ENCODE assay signal across 8 cellular contexts in the genomic region with DNA sequence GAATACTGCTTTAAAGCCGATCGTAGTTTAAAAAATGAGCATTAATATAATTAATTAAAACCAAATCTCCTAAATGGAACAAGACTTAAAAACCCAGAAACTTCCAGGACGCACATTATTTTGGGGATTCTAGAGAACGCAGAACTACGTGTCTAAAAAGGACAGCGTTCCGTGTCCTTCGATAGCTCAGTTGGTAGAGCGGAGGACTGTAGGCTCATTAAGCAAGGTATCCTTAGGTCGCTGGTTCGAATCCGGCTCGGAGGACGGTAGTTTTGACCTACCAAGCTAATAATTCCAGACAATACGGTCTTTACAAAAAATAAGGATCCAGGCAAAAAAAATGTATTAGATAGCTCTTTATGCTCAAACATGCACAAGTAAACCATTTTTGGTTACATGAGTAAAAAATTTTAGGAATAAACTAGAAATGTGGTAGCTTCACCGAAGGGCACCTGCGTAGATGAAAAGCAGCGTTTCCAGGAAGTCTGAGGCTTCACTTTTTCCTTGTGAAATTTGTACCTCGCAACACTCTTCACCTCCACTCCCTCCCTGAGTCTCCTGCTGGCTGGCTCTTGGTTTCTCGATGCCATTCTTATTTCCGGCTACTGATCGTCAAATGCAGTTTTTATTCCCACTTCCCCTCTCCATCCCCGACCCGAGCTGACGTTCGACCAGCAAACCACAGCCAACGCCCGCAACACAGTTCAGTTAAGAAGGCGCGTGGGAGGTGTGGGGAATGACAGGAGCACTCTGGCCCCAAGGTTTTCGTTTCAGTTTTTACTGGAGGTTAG. TPM values are rescaled to one million over a fixed set of nuclear protein-coding genes. Genes with fewer than 3 reads are reported as not detected.
DNase-seq lines count a peak whose midpoint lies in the region; ATAC-seq, FAIRE-seq and TF ChIP-seq lines count a peak whose summit lies in the region.

No MANE protein-coding gene starts in this region.

- H3K9me3 ChIP-seq in OCI-LY7 (ENCODE audit: low read length) (peaks cover 8% of the 10 kb centered on the region), psoas muscle (no peaks in the 10 kb centered on the region), SJCRH30 (replicated peaks) (no peaks in the 10 kb centered on the region)

- POLR2A ChIA-PET in OCI-LY7 (lab: Charles Lee), result interaction anchor here (0.8 to 1.4 kb wide), 7 partner anchors 8 to 305 kb away, joined by 3 to 9 read pairs (median 4); a partner anchor contains a TSS

- peaks cover 42% of the 10 kb centered on the region for H3K4me1 Mint-ChIP-seq in activated T-helper 1 cell treated with anti-CD3 and anti-CD28 coated beads, Interleukin-12 subunit alpha, Interleukin-12 subunit beta, Interleukin-2, Interleukin-4 antibody, amounts not matched to agents 30 ng/mL and 10 ng/mL and 1 ng/mL, durations not matched to agents 14 hours and 24 hours and 36 hours (ENCODE audit: low read depth)
- H3K4me1 Mint-ChIP-seq in glutamatergic neuron (ENCODE audit: low read depth, unreplicated experiment), result peaks cover 3% of the 10 kb centered on the region

- peaks cover 17% of the 10 kb centered on the region for H3K27me3 Mint-ChIP-seq in activated T-helper 1 cell treated with anti-CD3 and anti-CD28 coated beads, Interleukin-12 subunit alpha, Interleukin-12 subunit beta, Interleukin-2, Interleukin-4 antibody, amounts not matched to agents 30 ng/mL and 10 ng/mL and 1 ng/mL, durations not matched to agents 14 hours and 24 hours and 36 hours (ENCODE audit: insufficient read depth)
- H3K27me3 Mint-ChIP-seq in glutamatergic neuron (ENCODE audit: unreplicated experiment), result peaks cover 18% of the 10 kb centered on the region

- intact Hi-C loops in OCI-LY7 (cut with micrococcal nuclease; ENCODE audit: unreplicated experiment), result no loop called here
- intact Hi-C loops in activated T-helper 1 cell treated with anti-CD3 and anti-CD28 coated beads, Interleukin-12 subunit alpha, Interleukin-12 subunit beta, Interleukin-2, Interleukin-4 antibody, amounts not matched to agents 30 ng/mL and 10 ng/mL and 1 ng/mL, durations not matched to agents 14 hours and 24 hours and 36 hours (cut with micrococcal nuclease), result loop anchor here (1.0 kb wide), 2 partner anchors 9 to 19 kb away; a partner anchor contains a TSS
- intact Hi-C loops in psoas muscle (cut with DNase I), result no loop called here

- H3K36me3 ChIP-seq in OCI-LY7 (ENCODE audit: insufficient read depth, low read length), result no peaks in the 10 kb centered on the region
- no peaks in the 10 kb centered on the region for H3K36me3 ChIP-seq in psoas muscle (ENCODE audit: insufficient read depth in 1 of 2, low read depth in 1 of 2)
- no peaks in the 10 kb centered on the region for H3K36me3 ChIP-seq in SJCRH30

- BruUV-seq in OCI-LY7 (replicated peaks; lab: Mats Ljungman, UMichigan), result no TSS peak

- H3K27me3 ChIP-seq in psoas muscle (ENCODE audit: insufficient read depth in 3 of 3, low read length in 2 of 3), result peaks cover 0 to 19% (median 3%) of the 10 kb centered on the region in 3 donors
- H3K27me3 ChIP-seq in SJCRH30, result no peaks in the 10 kb centered on the region

- H3K4me2 ChIP-seq in OCI-LY7 (ENCODE audit: low read length), result peak overlapping the region; percentile 20; the same call in 1 of the 2 replicates

- WGBS in psoas muscle, 3 donors, result 3 to 5% (median 5%) methylated on average over 31 of the region's 31 CpGs

- H3K27ac Mint-ChIP-seq in activated T-helper 1 cell treated with anti-CD3 and anti-CD28 coated beads, Interleukin-12 subunit alpha, Interleukin-12 subunit beta, Interleukin-2, Interleukin-4 antibody, amounts not matched to agents 30 ng/mL and 10 ng/mL and 1 ng/mL, durations not matched to agents 14 hours and 24 hours and 36 hours, result peak overlapping the region; percentile 83
- H3K27ac Mint-ChIP-seq in glutamatergic neuron (ENCODE audit: unreplicated experiment), result no peak overlapping the region

- peak; percentile 44 to 74 (median 53) for ATAC-seq in psoas muscle
- no peak for ATAC-seq in HG02642 (IDR thresholded peaks at IDR 0.05; ENCODE audit: poor library complexity, unreplicated experiment)

- H3K4me1 ChIP-seq in OCI-LY7 (ENCODE audit: insufficient read depth, low read length, poor library complexity, severe bottlenecking) (peaks cover 11% of the 10 kb centered on the region), psoas muscle (peaks cover 6% of the 10 kb centered on the region), SJCRH30 (no peaks in the 10 kb centered on the region)

- H3K9me2 ChIP-seq in OCI-LY7 (ENCODE audit: insufficient read depth, low read length), result no peaks in the 10 kb centered on the region

- no peaks in the 10 kb centered on the region for H4K20me1 ChIP-seq in OCI-LY7 (ENCODE audit: insufficient read depth, low read length)

- H3K79me2 ChIP-seq in OCI-LY7 (ENCODE audit: insufficient read depth, low read depth, low read length), result no peaks in the 10 kb centered on the region

- H3K9me3 Mint-ChIP-seq in activated T-helper 1 cell treated with anti-CD3 and anti-CD28 coated beads, Interleukin-12 subunit alpha, Interleukin-12 subunit beta, Interleukin-2, Interleukin-4 antibody, amounts not matched to agents 30 ng/mL and 10 ng/mL and 1 ng/mL, durations not matched to agents 14 hours and 24 hours and 36 hours, result peaks cover 16% of the 10 kb centered on the region
- H3K9me3 Mint-ChIP-seq in glutamatergic neuron (ENCODE audit: unreplicated experiment), result peaks cover 25% of the 10 kb centered on the region

- H2AFZ ChIP-seq in OCI-LY7 (ENCODE audit: low read length), result peak overlapping the region; percentile 28

- H3K4me3 ChIP-seq in OCI-LY7 (ENCODE audit: low read depth, low read length, poor library complexity, severe bottlenecking) (no peak overlapping the region), psoas muscle (peak overlapping the region; percentile 48), SJCRH30 (no peak overlapping the region)

- CTCF ChIA-PET in OCI-LY7 (lab: Charles Lee; ENCODE audit: unreplicated experiment), result no interaction called here

- no peaks in the 10 kb centered on the region for H3K36me3 Mint-ChIP-seq in activated T-helper 1 cell treated with anti-CD3 and anti-CD28 coated beads, Interleukin-12 subunit alpha, Interleukin-12 subunit beta, Interleukin-2, Interleukin-4 antibody, amounts not matched to agents 30 ng/mL and 10 ng/mL and 1 ng/mL, durations not matched to agents 14 hours and 24 hours and 36 hours (ENCODE audit: low read depth)
- H3K36me3 Mint-ChIP-seq in glutamatergic neuron (ENCODE audit: unreplicated experiment), result no peaks in the 10 kb centered on the region

- H3K27ac ChIP-seq in OCI-LY7 (ENCODE audit: low read depth, low read length, poor library complexity, severe bottlenecking) (no peak overlapping the region), psoas muscle (no peak overlapping the region), SJCRH30 (no peak overlapping the region)

- DNase-seq in GM12891 (ENCODE audit: insufficient read length, low spot score), result no peak
- no peak for DNase-seq in OCI-LY7 (ENCODE audit: low spot score)
- peak; percentile 36 for DNase-seq in activated T-helper 1 cell treated with anti-CD3 and anti-CD28 coated beads, Interleukin-12 subunit alpha, Interleukin-12 subunit beta, Interleukin-2, Interleukin-4 antibody, amounts not matched to agents 30 ng/mL and 10 ng/mL and 1 ng/mL, durations not matched to agents 14 hours and 24 hours and 36 hours (ENCODE audit: low spot score)
- peak; percentile 50 for DNase-seq in glutamatergic neuron
- DNase-seq in psoas muscle, result peak in 1 of 2 donors; percentile 68
- DNase-seq in SJCRH30, result no peak
- DNase-seq in NCI-H2196 treated with DMSO at 0.1 percent for 48 hours (lab: John Stamatoyannopoulos, UW; ENCODE audit: unreplicated experiment), result no peak

- TF ChIP-seq CTCF in OCI-LY7 (conservative IDR thresholded peaks at IDR 0.05; ENCODE audit: low read length) (no peak), glutamatergic neuron (IDR thresholded peaks at IDR 0.05; ENCODE audit: partially characterized antibody, unreplicated experiment) (no peak), psoas muscle (IDR thresholded peaks at IDR 0.05) (no peak)

- H3K4me3 Mint-ChIP-seq in activated T-helper 1 cell treated with anti-CD3 and anti-CD28 coated beads, Interleukin-12 subunit alpha, Interleukin-12 subunit beta, Interleukin-2, Interleukin-4 antibody, amounts not matched to agents 30 ng/mL and 10 ng/mL and 1 ng/mL, durations not matched to agents 14 hours and 24 hours and 36 hours, result peak overlapping the region; percentile 84
- H3K4me3 Mint-ChIP-seq in glutamatergic neuron (ENCODE audit: unreplicated experiment), result peak overlapping the region; percentile 90

- TF ChIP-seq POLR2A in GM12891 (IDR thresholded peaks at IDR 0.05; ENCODE audit: low read depth, low read length), result no peak

- peak; percentile 55 for FAIRE-seq in GM12891 (lab: Jason Lieb, UNC)

TF ChIP-seq in GM12891, 5 proteins besides CTCF, POLR2A, EP300 and RAD21:
- TF ChIP-seq POU2F2 (IDR thresholded peaks at IDR 0.05; ENCODE audit: low read depth, low read length), result no peak
- peak; percentile 89 for TF ChIP-seq SPI1 (IDR thresholded peaks at IDR 0.05; ENCODE audit: low read depth, low read length)

RNA-seq across cellular contexts. Expression of a gene that starts 19.6 kb away (rescaled TPM):
- 18.4 TPM for polyA plus RNA-seq in GM12891 (2012; ENCODE audit: low read depth, missing spikeins)
- total RNA-seq in OCI-LY7 (2014; rRNA removed; shearing (Covaris generic)), result 32.2 and 34.6 TPM in 2 replicates
- total RNA-seq in OCI-LY7 (2022) (25.3 and 26.3 TPM in 2 replicates), glutamatergic neuron (ENCODE audit: unreplicated experiment) (15.9 TPM), psoas muscle (10 to 100 TPM in 1 of 4 donors, 1 to 10 TPM in 3; 6.2 to 11.8 (median 9.6) TPM)
- 32.6 and 32.9 TPM in 2 replicates for total RNA-seq in activated T-helper 1 cell treated with anti-CD3 and anti-CD28 coated beads, Interleukin-12 subunit alpha, Interleukin-12 subunit beta, Interleukin-2, Interleukin-4 antibody, amounts not matched to agents 30 ng/mL and 10 ng/mL and 1 ng/mL, durations not matched to agents 14 hours and 24 hours and 36 hours
- polyA plus RNA-seq in psoas muscle, result 10 to 100 TPM; 10.3 to 18.4 (median 13.6) TPM
- total RNA-seq in SJCRH30 (2014; rRNA removed; shearing (Covaris generic)), result 26.6 and 30.7 TPM in 2 replicates

RNA-seq across cellular contexts. Expression of a gene that starts 39.0 kb away (rescaled TPM):
- polyA plus RNA-seq in GM12891 (2012; ENCODE audit: low read depth, missing spikeins), result 46.8 TPM
- 113 and 116 TPM in 2 replicates for total RNA-seq in OCI-LY7 (2014; rRNA removed; shearing (Covaris generic))
- 104 and 113 TPM in 2 replicates for total RNA-seq in OCI-LY7 (2022)
- total RNA-seq in activated T-helper 1 cell treated with anti-CD3 and anti-CD28 coated beads, Interleukin-12 subunit alpha, Interleukin-12 subunit beta, Interleukin-2, Interleukin-4 antibody, amounts not matched to agents 30 ng/mL and 10 ng/mL and 1 ng/mL, durations not matched to agents 14 hours and 24 hours and 36 hours, result 77.6 and 86.8 TPM in 2 replicates
- 56.9 TPM for total RNA-seq in glutamatergic neuron (ENCODE audit: unreplicated experiment)
- total RNA-seq in psoas muscle, result 10 to 100 TPM; 18.5 to 38.4 (median 27.8) TPM
- 10 to 100 TPM; 15.5 to 63.9 (median 43.9) TPM for polyA plus RNA-seq in psoas muscle
- total RNA-seq in SJCRH30 (2014; rRNA removed; shearing (Covaris generic)), result 52.2 and 53.8 TPM in 2 replicates

Comparison
In these comparisons a context has a peak if more than half of its experiments do, and no peak if none do; other contexts are left out.
1. DNase-seq: peak in activated T-helper 1 cell treated with anti-CD3 and anti-CD28 coated beads, Interleukin-12 subunit alpha, Interleukin-12 subunit beta, Interleukin-2, Interleukin-4 antibody, amounts not matched to agents 30 ng/mL and 10 ng/mL and 1 ng/mL, durations not matched to agents 14 hours and 24 hours and 36 hours (single experiment) and glutamatergic neuron (single experiment); none in GM12891 (single experiment), OCI-LY7 (single experiment), SJCRH30 (0 of 2) and NCI-H2196 treated with DMSO at 0.1 percent for 48 hours (single experiment).